1 cellular context compared by ENCODE assay signal in the genomic region with DNA sequence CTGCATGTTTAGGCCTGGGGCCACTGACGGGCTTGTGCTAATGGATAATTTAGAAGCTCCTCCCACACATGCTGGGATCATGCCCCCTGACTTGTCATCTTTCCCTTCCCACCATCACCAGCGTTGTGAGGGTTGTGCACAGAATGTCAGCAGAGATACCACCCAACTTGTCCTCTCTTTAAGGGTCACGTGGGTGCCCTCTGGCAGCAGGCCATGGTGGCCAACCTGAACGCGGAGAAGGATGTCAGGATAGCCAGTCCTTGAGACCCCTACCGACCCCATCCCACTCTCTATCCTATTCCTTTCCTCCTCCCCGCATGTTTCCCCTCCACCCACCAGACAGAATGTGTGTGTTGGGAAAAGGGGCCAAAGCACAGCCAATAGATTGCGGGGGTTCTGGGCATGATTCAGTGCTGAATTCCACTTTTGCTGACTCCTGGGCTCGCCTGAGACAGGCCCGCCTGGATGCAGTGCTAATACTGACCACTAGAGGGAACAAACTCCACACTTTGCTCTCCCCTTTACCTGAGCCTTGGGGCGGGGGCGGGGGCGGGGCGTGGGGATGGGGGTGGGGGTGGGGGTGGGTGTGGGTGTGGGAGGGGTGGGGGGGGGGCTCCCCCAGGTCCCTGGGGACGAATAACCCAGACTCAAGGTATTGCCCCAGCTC.
TF ChIP-seq lines count a peak whose summit lies in the region.

A gene (minus strand): TSS at position 10 of the 667 bp plus-strand sequence. CDS start 143 bp downstream, outside the sequence.

TF ChIP-seq in GM23338, 12 proteins besides CTCF, POLR2A, EP300 and RAD21 (continued from another document):
- TF ChIP-seq, protein P1, sequence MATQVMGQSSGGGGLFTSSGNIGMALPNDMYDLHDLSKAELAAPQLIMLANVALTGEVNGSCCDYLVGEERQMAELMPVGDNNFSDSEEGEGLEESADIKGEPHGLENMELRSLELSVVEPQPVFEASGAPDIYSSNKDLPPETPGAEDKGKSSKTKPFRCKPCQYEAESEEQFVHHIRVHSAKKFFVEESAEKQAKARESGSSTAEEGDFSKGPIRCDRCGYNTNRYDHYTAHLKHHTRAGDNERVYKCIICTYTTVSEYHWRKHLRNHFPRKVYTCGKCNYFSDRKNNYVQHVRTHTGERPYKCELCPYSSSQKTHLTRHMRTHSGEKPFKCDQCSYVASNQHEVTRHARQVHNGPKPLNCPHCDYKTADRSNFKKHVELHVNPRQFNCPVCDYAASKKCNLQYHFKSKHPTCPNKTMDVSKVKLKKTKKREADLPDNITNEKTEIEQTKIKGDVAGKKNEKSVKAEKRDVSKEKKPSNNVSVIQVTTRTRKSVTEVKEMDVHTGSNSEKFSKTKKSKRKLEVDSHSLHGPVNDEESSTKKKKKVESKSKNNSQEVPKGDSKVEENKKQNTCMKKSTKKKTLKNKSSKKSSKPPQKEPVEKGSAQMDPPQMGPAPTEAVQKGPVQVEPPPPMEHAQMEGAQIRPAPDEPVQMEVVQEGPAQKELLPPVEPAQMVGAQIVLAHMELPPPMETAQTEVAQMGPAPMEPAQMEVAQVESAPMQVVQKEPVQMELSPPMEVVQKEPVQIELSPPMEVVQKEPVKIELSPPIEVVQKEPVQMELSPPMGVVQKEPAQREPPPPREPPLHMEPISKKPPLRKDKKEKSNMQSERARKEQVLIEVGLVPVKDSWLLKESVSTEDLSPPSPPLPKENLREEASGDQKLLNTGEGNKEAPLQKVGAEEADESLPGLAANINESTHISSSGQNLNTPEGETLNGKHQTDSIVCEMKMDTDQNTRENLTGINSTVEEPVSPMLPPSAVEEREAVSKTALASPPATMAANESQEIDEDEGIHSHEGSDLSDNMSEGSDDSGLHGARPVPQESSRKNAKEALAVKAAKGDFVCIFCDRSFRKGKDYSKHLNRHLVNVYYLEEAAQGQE (IDR thresholded peaks at IDR 0.05; ENCODE audit: unreplicated experiment): no peak
- no peak for TF ChIP-seq ZNF114 (CRISPR knock-in tag; IDR thresholded peaks at IDR 0.05)
